ENCODE assay signal across 1 cellular context in the genomic region with DNA sequence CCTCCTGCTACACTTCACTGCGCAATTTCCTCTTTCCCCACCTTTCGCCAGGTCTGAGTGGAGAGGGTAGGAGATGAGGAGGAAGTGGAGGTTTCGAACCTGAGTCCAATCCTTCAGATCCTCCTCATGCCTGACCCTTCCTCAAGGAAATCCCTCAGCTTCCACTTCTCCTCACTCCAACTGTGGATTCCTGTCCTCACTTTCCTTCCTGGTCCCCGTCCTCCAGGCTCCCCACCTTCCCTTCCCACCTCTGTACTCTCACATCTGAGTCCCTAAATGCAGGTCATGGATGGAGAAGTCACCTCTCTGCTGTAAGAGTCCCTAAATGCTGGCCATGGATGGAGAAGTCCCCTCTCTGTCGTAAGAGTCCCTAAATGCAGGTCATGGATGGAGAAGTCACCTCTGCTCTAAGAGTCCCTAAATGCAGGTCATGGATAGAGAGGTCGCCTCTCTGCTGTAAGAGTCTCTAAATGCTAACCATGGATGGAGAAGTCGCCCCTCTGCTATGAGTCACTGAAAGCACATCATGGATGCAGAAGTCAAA.
TF ChIP-seq lines count a peak whose summit lies in the region.

No MANE protein-coding gene starts in this region.

TF ChIP-seq in HCT116, 20 proteins besides CTCF, POLR2A, EP300 and RAD21 (continued from another document):
- TF ChIP-seq, protein P1, sequence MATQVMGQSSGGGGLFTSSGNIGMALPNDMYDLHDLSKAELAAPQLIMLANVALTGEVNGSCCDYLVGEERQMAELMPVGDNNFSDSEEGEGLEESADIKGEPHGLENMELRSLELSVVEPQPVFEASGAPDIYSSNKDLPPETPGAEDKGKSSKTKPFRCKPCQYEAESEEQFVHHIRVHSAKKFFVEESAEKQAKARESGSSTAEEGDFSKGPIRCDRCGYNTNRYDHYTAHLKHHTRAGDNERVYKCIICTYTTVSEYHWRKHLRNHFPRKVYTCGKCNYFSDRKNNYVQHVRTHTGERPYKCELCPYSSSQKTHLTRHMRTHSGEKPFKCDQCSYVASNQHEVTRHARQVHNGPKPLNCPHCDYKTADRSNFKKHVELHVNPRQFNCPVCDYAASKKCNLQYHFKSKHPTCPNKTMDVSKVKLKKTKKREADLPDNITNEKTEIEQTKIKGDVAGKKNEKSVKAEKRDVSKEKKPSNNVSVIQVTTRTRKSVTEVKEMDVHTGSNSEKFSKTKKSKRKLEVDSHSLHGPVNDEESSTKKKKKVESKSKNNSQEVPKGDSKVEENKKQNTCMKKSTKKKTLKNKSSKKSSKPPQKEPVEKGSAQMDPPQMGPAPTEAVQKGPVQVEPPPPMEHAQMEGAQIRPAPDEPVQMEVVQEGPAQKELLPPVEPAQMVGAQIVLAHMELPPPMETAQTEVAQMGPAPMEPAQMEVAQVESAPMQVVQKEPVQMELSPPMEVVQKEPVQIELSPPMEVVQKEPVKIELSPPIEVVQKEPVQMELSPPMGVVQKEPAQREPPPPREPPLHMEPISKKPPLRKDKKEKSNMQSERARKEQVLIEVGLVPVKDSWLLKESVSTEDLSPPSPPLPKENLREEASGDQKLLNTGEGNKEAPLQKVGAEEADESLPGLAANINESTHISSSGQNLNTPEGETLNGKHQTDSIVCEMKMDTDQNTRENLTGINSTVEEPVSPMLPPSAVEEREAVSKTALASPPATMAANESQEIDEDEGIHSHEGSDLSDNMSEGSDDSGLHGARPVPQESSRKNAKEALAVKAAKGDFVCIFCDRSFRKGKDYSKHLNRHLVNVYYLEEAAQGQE (IDR thresholded peaks at IDR 0.05; ENCODE audit: low read depth): no peak
- no peak for TF ChIP-seq POLR2AphosphoS5 (IDR thresholded peaks at IDR 0.05; ENCODE audit: low read depth, low read length)
- TF ChIP-seq, protein P2, sequence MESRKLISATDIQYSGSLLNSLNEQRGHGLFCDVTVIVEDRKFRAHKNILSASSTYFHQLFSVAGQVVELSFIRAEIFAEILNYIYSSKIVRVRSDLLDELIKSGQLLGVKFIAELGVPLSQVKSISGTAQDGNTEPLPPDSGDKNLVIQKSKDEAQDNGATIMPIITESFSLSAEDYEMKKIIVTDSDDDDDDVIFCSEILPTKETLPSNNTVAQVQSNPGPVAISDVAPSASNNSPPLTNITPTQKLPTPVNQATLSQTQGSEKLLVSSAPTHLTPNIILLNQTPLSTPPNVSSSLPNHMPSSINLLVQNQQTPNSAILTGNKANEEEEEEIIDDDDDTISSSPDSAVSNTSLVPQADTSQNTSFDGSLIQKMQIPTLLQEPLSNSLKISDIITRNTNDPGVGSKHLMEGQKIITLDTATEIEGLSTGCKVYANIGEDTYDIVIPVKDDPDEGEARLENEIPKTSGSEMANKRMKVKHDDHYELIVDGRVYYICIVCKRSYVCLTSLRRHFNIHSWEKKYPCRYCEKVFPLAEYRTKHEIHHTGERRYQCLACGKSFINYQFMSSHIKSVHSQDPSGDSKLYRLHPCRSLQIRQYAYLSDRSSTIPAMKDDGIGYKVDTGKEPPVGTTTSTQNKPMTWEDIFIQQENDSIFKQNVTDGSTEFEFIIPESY (IDR thresholded peaks at IDR 0.05; ENCODE audit: extremely low read depth, insufficient replicate concordance, low read length): no peak
- TF ChIP-seq, protein P3, sequence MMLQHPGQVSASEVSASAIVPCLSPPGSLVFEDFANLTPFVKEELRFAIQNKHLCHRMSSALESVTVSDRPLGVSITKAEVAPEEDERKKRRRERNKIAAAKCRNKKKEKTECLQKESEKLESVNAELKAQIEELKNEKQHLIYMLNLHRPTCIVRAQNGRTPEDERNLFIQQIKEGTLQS (IDR thresholded peaks at IDR 0.05): no peak
- no peak for TF ChIP-seq TCF7L2 (IDR thresholded peaks at IDR 0.05; ENCODE audit: borderline replicate concordance, extremely low read depth, insufficient read depth, insufficient read length)
- TF ChIP-seq SRF (IDR thresholded peaks at IDR 0.05; ENCODE audit: low read depth): no peak
- TF ChIP-seq EZH2 (IDR thresholded peaks at IDR 0.05): no peak
- TF ChIP-seq ZFX (IDR thresholded peaks at IDR 0.05): no peak
- TF ChIP-seq SP1 (IDR thresholded peaks at IDR 0.05; ENCODE audit: low read depth): no peak
- TF ChIP-seq JUND (IDR thresholded peaks at IDR 0.05): no peak
- TF ChIP-seq YY1 (IDR thresholded peaks at IDR 0.05; ENCODE audit: extremely low read depth, insufficient replicate concordance, low read depth, low read length): no peak
- TF ChIP-seq CBX3 (IDR thresholded peaks at IDR 0.05; ENCODE audit: low read depth): no peak
- TF ChIP-seq EGR1 (IDR thresholded peaks at IDR 0.05; ENCODE audit: low read depth): no peak
